ENCODE assay signal across 17 cellular contexts in genomic region chr10:83108565-83109333, GRCh38.
A peak's percentile ranks its signal among the peaks of the same experiment; 100 is the strongest.
DNase-seq lines count a peak whose midpoint lies in the region; ATAC-seq and TF ChIP-seq lines count a peak whose summit lies in the region.
"Had no signal": no experiment of that assay in that cellular context is flagged by ENCODE, and none has a peak within 500 bp of the region (broad histone marks: within the 10 kb centered on the region; RNA-seq: fewer than 3 reads in every experiment).

No MANE protein-coding gene starts in this region.

- peaks cover 36% of the 10 kb centered on the region for H3K9me3 Mint-ChIP-seq in natural killer cell treated with Interleukin-12 subunit alpha and Interleukin-12 subunit beta and Interleukin-15 and Interleukin-18, amount 100 ng/mL, for 72 hours
- H3K9me3 Mint-ChIP-seq in natural killer cell (peaks cover 27 to 31% of the 10 kb centered on the region in 2 donors), progenitor cell of endocrine pancreas (ENCODE audit: low read depth) (peaks cover 29% of the 10 kb centered on the region)

- no peak for DNase-seq in natural killer cell treated with Interleukin-12 subunit alpha and Interleukin-12 subunit beta and Interleukin-15 and Interleukin-18, amount 100 ng/mL, for 72 hours (ENCODE audit: low spot score)
- no peak for DNase-seq in natural killer cell
- peak; percentile 41 for DNase-seq in lower lobe of right lung
- no peak for DNase-seq in progenitor cell of endocrine pancreas (ENCODE audit: low spot score, unreplicated experiment)
- DNase-seq in stomach = no peak
- no peak for DNase-seq in NCI-H2171 (lab: John Stamatoyannopoulos, UW)
- DNase-seq in NCI-H1092 treated with DMSO at 0.1 percent for 48 hours (lab: John Stamatoyannopoulos, UW) = no peak
- DNase-seq: 8988T; AML-193; Caco-2; CD8-positive, alpha-beta memory T cell; GF-D8 had no signal

- no peaks in the 10 kb centered on the region for H3K27me3 ChIP-seq in lower lobe of right lung (ENCODE audit: low read depth)
- H3K27me3 ChIP-seq in stomach = no peaks in the 10 kb centered on the region
- H3K27me3 ChIP-seq: BLaER1 had no signal

- no peak for TF ChIP-seq POLR2A in stomach (IDR thresholded peaks at IDR 0.05)
- no peak for TF ChIP-seq POLR2A in GM18505 (IDR thresholded peaks at IDR 0.05; ENCODE audit: borderline replicate concordance, extremely low read depth, insufficient read depth, insufficient read length)

- ATAC-seq in natural killer cell treated with Interleukin-12 subunit alpha and Interleukin-12 subunit beta and Interleukin-15 and Interleukin-18, amount 100 ng/mL, for 72 hours = peak; percentile 28 to 31
- ATAC-seq in natural killer cell (no peak), lower lobe of right lung (peak in 1 of 2 donors; percentile 84), GM18505 (IDR thresholded peaks at IDR 0.05; ENCODE audit: unreplicated experiment) (no peak)
- ATAC-seq: GM23338, HepG2 had no signal

- TF ChIP-seq CTCF in natural killer cell (IDR thresholded peaks at IDR 0.05) (no peak), lower lobe of right lung (IDR thresholded peaks at IDR 0.05) (no peak), progenitor cell of endocrine pancreas (IDR thresholded peaks at IDR 0.05; ENCODE audit: unreplicated experiment) (no peak), stomach (IDR thresholded peaks at IDR 0.05) (no peak)

- H3K27ac Mint-ChIP-seq in natural killer cell treated with Interleukin-12 subunit alpha and Interleukin-12 subunit beta and Interleukin-15 and Interleukin-18, amount 100 ng/mL, for 72 hours = no peak overlapping the region
- no peak overlapping the region for H3K27ac Mint-ChIP-seq in natural killer cell
- peak overlapping the region; percentile 19 for H3K27ac Mint-ChIP-seq in progenitor cell of endocrine pancreas
- H3K27ac Mint-ChIP-seq: CD8-positive, alpha-beta memory T cell; GM23338 had no signal

- no peaks in the 10 kb centered on the region for H3K27me3 Mint-ChIP-seq in natural killer cell treated with Interleukin-12 subunit alpha and Interleukin-12 subunit beta and Interleukin-15 and Interleukin-18, amount 100 ng/mL, for 72 hours
- no peaks in the 10 kb centered on the region for H3K27me3 Mint-ChIP-seq in natural killer cell (ENCODE audit: low read depth in 2 of 2)
- H3K27me3 Mint-ChIP-seq in progenitor cell of endocrine pancreas = no peaks in the 10 kb centered on the region
- H3K27me3 Mint-ChIP-seq: CD8-positive, alpha-beta memory T cell had no signal

- intact Hi-C loops in natural killer cell (cut with micrococcal nuclease) (no loop called here), lower lobe of right lung (cut with DNase I) (no loop called here), stomach (cut with DNase I; ENCODE audit: low total_unique reads) (no loop called here)

- no peak overlapping the region for H3K4me3 ChIP-seq in lower lobe of right lung
- H3K4me3 ChIP-seq in stomach = no peak overlapping the region
- H3K4me3 ChIP-seq: BLaER1, GM23338, HAP-1 had no signal

- H3K4me3 Mint-ChIP-seq in natural killer cell treated with Interleukin-12 subunit alpha and Interleukin-12 subunit beta and Interleukin-15 and Interleukin-18, amount 100 ng/mL, for 72 hours = no peak overlapping the region
- H3K4me3 Mint-ChIP-seq in natural killer cell (no peak overlapping the region), progenitor cell of endocrine pancreas (ENCODE audit: low read depth) (no peak overlapping the region)
- H3K4me3 Mint-ChIP-seq: CD8-positive, alpha-beta memory T cell; GM23338 had no signal

- H3K27ac ChIP-seq in lower lobe of right lung = no peak overlapping the region
- no peak overlapping the region for H3K27ac ChIP-seq in stomach
- H3K27ac ChIP-seq: BLaER1 had no signal

- H3K4me1 Mint-ChIP-seq in natural killer cell treated with Interleukin-12 subunit alpha and Interleukin-12 subunit beta and Interleukin-15 and Interleukin-18, amount 100 ng/mL, for 72 hours (ENCODE audit: low read depth in 2 of 2) = no peaks in the 10 kb centered on the region
- H3K4me1 Mint-ChIP-seq in natural killer cell = no peaks in the 10 kb centered on the region
- no peaks in the 10 kb centered on the region for H3K4me1 Mint-ChIP-seq in progenitor cell of endocrine pancreas (ENCODE audit: low read depth)
- H3K4me1 Mint-ChIP-seq: CD8-positive, alpha-beta memory T cell; GM23338 had no signal

- peaks cover 24% of the 10 kb centered on the region for H3K36me3 Mint-ChIP-seq in natural killer cell treated with Interleukin-12 subunit alpha and Interleukin-12 subunit beta and Interleukin-15 and Interleukin-18, amount 100 ng/mL, for 72 hours
- H3K36me3 Mint-ChIP-seq in natural killer cell = peaks cover 29% of the 10 kb centered on the region
- no peaks in the 10 kb centered on the region for H3K36me3 Mint-ChIP-seq in progenitor cell of endocrine pancreas (ENCODE audit: insufficient read depth)

- H3K4me1 ChIP-seq in lower lobe of right lung = no peaks in the 10 kb centered on the region
- H3K4me1 ChIP-seq in stomach = no peaks in the 10 kb centered on the region
- H3K4me1 ChIP-seq: BLaER1, Caco-2, HAP-1 had no signal

- peaks cover 16% of the 10 kb centered on the region for H3K9me3 ChIP-seq in lower lobe of right lung
- H3K9me3 ChIP-seq in stomach = peaks cover 0 to 36% (median 18%) of the 10 kb centered on the region in 4 donors
- H3K9me3 ChIP-seq: Caco-2, HAP-1 had no signal

- H3K36me3 ChIP-seq in lower lobe of right lung = no peaks in the 10 kb centered on the region
- H3K36me3 ChIP-seq in stomach = no peaks in the 10 kb centered on the region
- H3K36me3 ChIP-seq: BLaER1, HAP-1 had no signal

- no peak for TF ChIP-seq EP300 in stomach (IDR thresholded peaks at IDR 0.05)

- WGBS in stomach, 5 donors = 61 to 91% (median 79%) methylated on average over 6 to 7 of the region's 7 CpGs

Comparison
In these comparisons a context has a peak if more than half of its experiments do, and no peak if none do; other contexts are left out.
1. ATAC-seq: peak in natural killer cell treated with Interleukin-12 subunit alpha and Interleukin-12 subunit beta and Interleukin-15 and Interleukin-18, amount 100 ng/mL, for 72 hours (2 of 2); none in natural killer cell (0 of 3) and GM18505 (single experiment).